ENCODE assay signal across 9 cellular contexts in the genomic region with DNA sequence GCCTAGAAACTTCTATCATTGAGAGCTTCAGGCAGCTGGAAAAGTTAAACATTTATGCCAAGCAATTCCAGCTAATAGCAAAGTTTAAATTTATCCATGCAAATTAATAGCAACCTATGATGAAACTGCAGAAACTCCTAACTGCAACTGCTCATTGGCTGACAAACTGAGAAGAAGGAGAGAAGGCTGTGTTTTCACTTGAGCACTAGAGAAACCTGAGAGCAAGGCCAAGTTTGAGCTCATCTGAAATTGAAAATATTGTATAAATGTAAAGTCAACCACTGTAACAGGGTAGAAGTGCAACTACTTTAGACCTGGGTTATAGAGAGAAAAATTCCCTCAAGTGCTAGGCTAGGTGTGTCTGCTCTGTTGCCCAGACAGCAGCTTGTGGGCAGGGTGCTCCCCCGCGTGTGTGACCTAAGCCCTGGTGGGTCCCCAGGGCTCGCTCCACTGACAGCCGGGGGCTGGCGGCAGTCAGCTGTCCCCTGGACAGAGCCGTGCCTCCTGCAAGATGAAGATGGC. TPM values are rescaled to one million over a fixed set of nuclear protein-coding genes. Genes with fewer than 3 reads are reported as not detected.
DNase-seq lines count a peak whose midpoint lies in the region; ATAC-seq and TF ChIP-seq lines count a peak whose summit lies in the region.
"Had no signal": no experiment of that assay in that cellular context is flagged by ENCODE, and none has a peak within 500 bp of the region (broad histone marks: within the 10 kb centered on the region; RNA-seq: fewer than 3 reads in every experiment).

No MANE protein-coding gene starts in this region.

- intact Hi-C loops in heart left ventricle (cut with DNase I) = loop anchor here in 2 of 10 donors (5.0 to 10.0 kb wide), 2 partner anchors 88 to 236 kb away; a partner anchor contains a TSS
- intact Hi-C loops in cardiac septum (cut with DNase I) = no loop called here
- intact Hi-C loops in left colon (cut with DNase I, micrococcal nuclease) = no loop called here

- peaks cover 18% of the 10 kb centered on the region for H3K27me3 Mint-ChIP-seq in activated T-cell treated with anti-CD3 and anti-CD28 coated beads, Interleukin-2, amount 50 U/mL, for 24 hours

- DNase-seq in heart left ventricle (no peak), cardiac septum (ENCODE audit: low spot score) (no peak), dedifferentiated amniotic fluid mesenchymal stem cell (ENCODE audit: extremely low spot score) (peak; percentile 24), left colon (no peak), retina (no peak)
- DNase-seq in stimulated activated CD4-positive, alpha-beta T cell treated with anti-CD3 and anti-CD28 coated beads, Interleukin-4, amount 100 ng/mL, for 24 hours = no peak
- DNase-seq in activated T-cell treated with anti-CD3 and anti-CD28 coated beads, Interleukin-2, amount 50 U/mL, for 24 hours = no peak
- DNase-seq: SHP77 treated with DMSO at 0.1 percent for 48 hours had no signal

- no peak overlapping the region for H3K27ac Mint-ChIP-seq in activated T-cell treated with anti-CD3 and anti-CD28 coated beads, Interleukin-2, amount 50 U/mL, for 24 hours

- peaks cover 0 to 37% (median 21%) of the 10 kb centered on the region in 12 donors for H3K4me1 ChIP-seq in heart left ventricle

- H3K36me3 ChIP-seq in heart left ventricle = peaks cover 0 to 10% (median 2%) of the 10 kb centered on the region in 9 donors

- no peaks in the 10 kb centered on the region for H3K9me3 Mint-ChIP-seq in activated T-cell treated with anti-CD3 and anti-CD28 coated beads, Interleukin-2, amount 50 U/mL, for 24 hours

- H3K4me3 ChIP-seq in heart left ventricle = no peak overlapping the region

- 50 to 65% (median 53%) methylated on average over 6 of the region's 6 CpGs for WGBS in heart left ventricle, 4 donors

- no peak overlapping the region for H3K27ac ChIP-seq in heart left ventricle

- no peak for TF ChIP-seq POLR2A in heart left ventricle (IDR thresholded peaks at IDR 0.05)

- H3K9me3 ChIP-seq in heart left ventricle = no peaks in the 10 kb centered on the region

- no peak overlapping the region for H3K4me3 Mint-ChIP-seq in activated T-cell treated with anti-CD3 and anti-CD28 coated beads, Interleukin-2, amount 50 U/mL, for 24 hours

- no peaks in the 10 kb centered on the region for H3K36me3 Mint-ChIP-seq in activated T-cell treated with anti-CD3 and anti-CD28 coated beads, Interleukin-2, amount 50 U/mL, for 24 hours (ENCODE audit: low read depth)

- no peak for TF ChIP-seq CTCF in heart left ventricle (IDR thresholded peaks at IDR 0.05)

- peak in 3 of 4 donors; percentile 37 to 57 (median 42) for ATAC-seq in heart left ventricle
- ATAC-seq in HG02981 (IDR thresholded peaks at IDR 0.05; ENCODE audit: unreplicated experiment) = peak; percentile 63
- no peak for ATAC-seq in left colon

- no peaks in the 10 kb centered on the region for H3K4me1 Mint-ChIP-seq in activated T-cell treated with anti-CD3 and anti-CD28 coated beads, Interleukin-2, amount 50 U/mL, for 24 hours (ENCODE audit: low read depth)

- H3K27me3 ChIP-seq in heart left ventricle = no peaks in the 10 kb centered on the region

RNA-seq across cellular contexts. Expression of a gene that starts 50.2 kb away (rescaled TPM):
- 1 to 10 TPM in 1 of 9 donors, under 1 TPM in 4, not detected in 4; 0.45 to 1.0 (median 0.66) TPM for total RNA-seq in heart left ventricle
- polyA plus RNA-seq in heart left ventricle = under 1 TPM; 0.10 to 0.61 TPM
- total RNA-seq in cardiac septum = 0.59 TPM
- total RNA-seq in left colon = under 1 TPM; 0.47 to 0.79 TPM
